Comparison of ENCODE assay signal across 25 cellular contexts in the genomic region with DNA sequence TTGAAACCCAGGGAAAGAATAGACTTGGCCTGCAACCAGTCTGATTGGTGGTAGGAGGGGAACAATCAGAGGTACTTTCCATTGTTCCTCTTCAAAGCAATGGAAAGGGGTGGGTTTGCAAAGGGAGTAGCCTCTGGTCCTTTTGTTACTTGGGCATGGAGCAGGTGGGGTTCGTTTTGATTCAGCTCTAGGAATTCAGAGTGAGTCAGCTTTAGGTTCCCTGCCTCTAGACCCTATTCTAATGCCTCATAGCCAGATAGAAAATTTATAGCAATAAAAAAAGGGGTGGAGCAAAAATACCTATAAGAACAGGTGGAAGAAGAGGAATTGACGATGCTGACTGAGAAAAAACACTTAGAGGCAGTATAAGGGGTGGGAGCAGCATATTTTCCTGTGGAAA.
"Had no signal": no experiment of that assay in that cellular context is flagged by ENCODE, and none has a peak within 500 bp of the region (broad histone marks: within the 10 kb centered on the region; RNA-seq: fewer than 3 reads in every experiment).

No MANE protein-coding gene starts in this region.

- H3K9me3 ChIP-seq: esophagus squamous epithelium, pancreas, prostate gland, testis, transverse colon had no signal

- H3K4me3 Mint-ChIP-seq: activated CD4-positive, alpha-beta T cell treated with anti-CD3 and anti-CD28 coated beads for 36 hours; activated CD8-positive, alpha-beta memory T cell treated with anti-CD3 and anti-CD28 coated beads, Interleukin-2, amount 10 ng/mL, durations not matched to agents 7 days and 5 days; activated CD8-positive, alpha-beta T cell treated with anti-CD3 and anti-CD28 coated beads, Interleukin-2, amount 10 ng/mL, durations not matched to agents 7 days and 5 days; activated naive CD8-positive, alpha-beta T cell; dendritic cell treated with granulocyte-macrophage colony-stimulating factor and Interleukin-4, amounts not matched to agents 40 ng/mL and 50 ng/mL, for 4 days; endodermal cell; memory B cell; naive thymus-derived CD8-positive, alpha-beta T cell; neural crest cell; stimulated activated naive B cell treated with anti-CD40 and anti-IgM and Interleukin-4, amounts not matched to agents 10 μg/mL and 1 μg/mL and 100 μg/mL, for 72 hours; T-helper 2 cell treated with Interferon-gamma antibody and Interleukin-4, amounts not matched to agents 5 μg/mL and 100 μg/mL, for 36 hours had no signal

- DNase-seq: activated CD4-positive, CD25-positive, alpha-beta regulatory T cell; activated CD8-positive, alpha-beta memory T cell treated with anti-CD3 and anti-CD28 coated beads, Interleukin-2, amount 10 ng/mL, durations not matched to agents 7 days and 5 days; activated CD8-positive, alpha-beta T cell treated with anti-CD3 and anti-CD28 coated beads, Interleukin-2, amount 10 ng/mL, durations not matched to agents 7 days and 5 days; activated T-cell treated with anti-CD3 and anti-CD28 coated beads, Interleukin-2, amount 50 U/mL, for 48 hours; central memory CD4-positive, alpha-beta T cell; endodermal cell; esophagus squamous epithelium; islet precursor cell; left colon; naive thymus-derived CD8-positive, alpha-beta T cell; nucleus accumbens; pancreas; retina; stimulated activated naive B cell treated with anti-CD40 and anti-IgM and Interleukin-4, amounts not matched to agents 10 μg/mL and 1 μg/mL and 100 μg/mL, for 72 hours; T-helper 1 cell; testis; transverse colon had no signal

- H3K27ac ChIP-seq: esophagus squamous epithelium, pancreas, prostate gland, testis, transverse colon had no signal

- H3K27me3 ChIP-seq: esophagus squamous epithelium, pancreas, testis, transverse colon had no signal

- H3K4me3 ChIP-seq: esophagus squamous epithelium, pancreas, prostate gland, testis, transverse colon had no signal

- ATAC-seq: activated CD8-positive, alpha-beta memory T cell treated with anti-CD3 and anti-CD28 coated beads, Interleukin-2, amount 10 ng/mL, durations not matched to agents 7 days and 5 days; activated CD8-positive, alpha-beta T cell treated with anti-CD3 and anti-CD28 coated beads, Interleukin-2, amount 10 ng/mL, durations not matched to agents 7 days and 5 days; left colon; naive thymus-derived CD8-positive, alpha-beta T cell; pancreas; stimulated activated naive B cell treated with anti-CD40 and anti-IgM and Interleukin-4, amounts not matched to agents 10 μg/mL and 1 μg/mL and 100 μg/mL, for 72 hours had no signal

- H3K4me1 Mint-ChIP-seq: activated CD8-positive, alpha-beta memory T cell treated with anti-CD3 and anti-CD28 coated beads, Interleukin-2, amount 10 ng/mL, durations not matched to agents 7 days and 5 days; memory B cell; naive thymus-derived CD8-positive, alpha-beta T cell; neural crest cell; stimulated activated naive B cell treated with anti-CD40 and anti-IgM and Interleukin-4, amounts not matched to agents 10 μg/mL and 1 μg/mL and 100 μg/mL, for 72 hours had no signal

- H3K36me3 ChIP-seq: esophagus squamous epithelium, pancreas, prostate gland, transverse colon had no signal

- H3K4me1 ChIP-seq: esophagus squamous epithelium, pancreas, prostate gland, testis, transverse colon had no signal

- H3K36me3 Mint-ChIP-seq: activated CD8-positive, alpha-beta memory T cell treated with anti-CD3 and anti-CD28 coated beads, Interleukin-2, amount 10 ng/mL, durations not matched to agents 7 days and 5 days; activated naive CD8-positive, alpha-beta T cell; memory B cell; naive thymus-derived CD8-positive, alpha-beta T cell; stimulated activated naive B cell treated with anti-CD40 and anti-IgM and Interleukin-4, amounts not matched to agents 10 μg/mL and 1 μg/mL and 100 μg/mL, for 72 hours had no signal

- H3K27me3 Mint-ChIP-seq: activated CD8-positive, alpha-beta memory T cell treated with anti-CD3 and anti-CD28 coated beads, Interleukin-2, amount 10 ng/mL, durations not matched to agents 7 days and 5 days; dendritic cell treated with granulocyte-macrophage colony-stimulating factor and Interleukin-4, amounts not matched to agents 40 ng/mL and 50 ng/mL, for 4 days; stimulated activated naive B cell treated with anti-CD40 and anti-IgM and Interleukin-4, amounts not matched to agents 10 μg/mL and 1 μg/mL and 100 μg/mL, for 72 hours had no signal

- H3K27ac Mint-ChIP-seq: activated CD4-positive, alpha-beta T cell treated with anti-CD3 and anti-CD28 coated beads for 36 hours; activated CD8-positive, alpha-beta memory T cell treated with anti-CD3 and anti-CD28 coated beads, Interleukin-2, amount 10 ng/mL, durations not matched to agents 7 days and 5 days; activated CD8-positive, alpha-beta T cell treated with anti-CD3 and anti-CD28 coated beads, Interleukin-2, amount 10 ng/mL, durations not matched to agents 7 days and 5 days; activated naive CD8-positive, alpha-beta T cell; activated T-helper 2 cell treated with anti-CD3 and anti-CD28 coated beads, Interferon-gamma antibody, Interleukin-2, Interleukin-4, amounts not matched to agents 10 μg/mL and 5 μg/mL and 100 μg/mL, durations not matched to agents 14 hours and 24 hours and 36 hours; dendritic cell treated with granulocyte-macrophage colony-stimulating factor and Interleukin-4, amounts not matched to agents 40 ng/mL and 50 ng/mL, for 4 days; endodermal cell; memory B cell; naive thymus-derived CD8-positive, alpha-beta T cell; stimulated activated naive B cell treated with anti-CD40 and anti-IgM and Interleukin-4, amounts not matched to agents 10 μg/mL and 1 μg/mL and 100 μg/mL, for 72 hours; T-helper 2 cell treated with Interferon-gamma antibody and Interleukin-4, amounts not matched to agents 5 μg/mL and 100 μg/mL, for 36 hours had no signal

- H3K9me3 Mint-ChIP-seq: activated T-helper 2 cell treated with anti-CD3 and anti-CD28 coated beads, Interferon-gamma antibody, Interleukin-2, Interleukin-4, amounts not matched to agents 10 μg/mL and 5 μg/mL and 100 μg/mL, durations not matched to agents 14 hours and 24 hours and 36 hours; dendritic cell treated with granulocyte-macrophage colony-stimulating factor and Interleukin-4, amounts not matched to agents 40 ng/mL and 50 ng/mL, for 4 days; endodermal cell; neural crest cell; stimulated activated naive B cell treated with anti-CD40 and anti-IgM and Interleukin-4, amounts not matched to agents 10 μg/mL and 1 μg/mL and 100 μg/mL, for 72 hours; T-helper 2 cell treated with Interferon-gamma antibody and Interleukin-4, amounts not matched to agents 5 μg/mL and 100 μg/mL, for 36 hours had no signal
